In the genomic region with DNA sequence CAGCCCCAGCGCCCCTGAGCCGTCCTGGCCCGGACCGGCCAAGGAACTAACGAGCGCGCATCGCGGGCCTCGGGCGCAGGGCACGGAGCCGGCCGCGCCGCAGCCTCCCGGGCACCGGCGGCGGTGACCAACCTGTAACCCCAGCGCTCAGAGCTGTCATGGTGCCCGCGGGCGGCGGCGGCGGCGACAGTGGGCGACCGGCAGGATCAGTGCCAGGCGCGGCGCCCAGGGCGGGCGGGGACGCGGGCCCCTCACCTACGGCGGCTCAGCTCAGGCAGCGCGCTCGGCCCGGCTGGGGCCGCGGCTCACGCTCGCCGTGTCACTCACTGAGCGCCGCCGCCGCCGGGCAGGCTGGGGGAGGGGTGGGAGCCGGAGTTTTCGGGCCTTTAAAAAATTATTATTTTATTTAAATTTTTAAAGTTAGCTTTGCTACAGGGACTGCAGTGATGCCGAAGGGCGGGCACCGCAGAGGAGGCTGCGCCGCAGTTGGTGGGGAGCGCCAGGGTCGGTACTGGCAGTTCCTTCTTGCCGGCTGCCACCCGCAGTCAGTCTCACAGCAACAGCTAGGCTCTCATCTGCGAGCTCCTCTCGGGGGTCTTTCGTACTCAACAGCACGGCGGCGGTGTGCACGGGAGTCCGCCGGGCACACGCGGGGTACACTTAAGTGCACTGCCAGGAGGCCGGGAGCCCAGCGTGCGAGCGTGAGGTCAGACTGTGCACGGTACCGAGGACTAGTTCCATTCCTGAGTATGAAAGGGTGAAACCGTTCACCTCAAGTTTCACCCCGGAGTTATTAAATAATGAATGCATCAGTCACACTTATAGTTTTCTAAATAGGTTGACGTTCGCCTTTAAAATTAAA, we compare ENCODE assay signal across 8 cellular contexts. TPM values are rescaled to one million over a fixed set of nuclear protein-coding genes. Genes with fewer than 3 reads are reported as not detected.
DNase-seq lines count a peak whose midpoint lies in the region; ATAC-seq, FAIRE-seq and TF ChIP-seq lines count a peak whose summit lies in the region.

A gene (minus strand): TSS at position 328 of the 862 bp plus-strand sequence. CDS start 17,382 bp downstream, outside the sequence.

- H3K4me3 Mint-ChIP-seq in type B pancreatic cell, result peak within 1 kb of the TSS; percentile 88

- no peaks in the 10 kb centered on the region for H3K9me3 ChIP-seq in H1 (ENCODE audit: insufficient read depth in 2 of 2, low read depth in 1 of 2, low read length in 1 of 2)

- CTCF ChIA-PET in H1 (lab: Charles Lee; ENCODE audit: partially characterized antibody), result no interaction called here

- H3K36me3 ChIP-seq in H1 (ENCODE audit: control insufficient read depth in 2 of 4, insufficient read depth in 4 of 4, low read length in 3 of 4) (no peaks in the 10 kb centered on the region), mesendoderm (ENCODE audit: control insufficient read depth, insufficient read depth, low read length) (no peaks in the 10 kb centered on the region)

- H3K56ac ChIP-seq in H1 (replicated peaks; ENCODE audit: insufficient read length, low read depth, low read length) (no peak within 1 kb of the TSS), mesendoderm (ENCODE audit: low read length) (peak within 1 kb of the TSS; percentile 40)

- H3K18ac ChIP-seq in H1 (ENCODE audit: extremely low read depth, low read length), result no peak within 1 kb of the TSS
- H3K18ac ChIP-seq in mesendoderm (ENCODE audit: low read length), result no peak within 1 kb of the TSS

- no peak within 1 kb of the TSS for H2BK12ac ChIP-seq in H1 (ENCODE audit: low read depth, low read length)

- no peak within 1 kb of the TSS for H3K27ac Mint-ChIP-seq in type B pancreatic cell

- peaks cover 5 to 17% (median 16%) of the 10 kb centered on the region in 4 experiments for H3K27me3 ChIP-seq in H1 (replicated peaks in 1 of 4; ENCODE audit: control insufficient read depth in 3 of 4, extremely low read depth in 1 of 4, insufficient read depth in 3 of 4, low read length in 3 of 4)
- H3K27me3 ChIP-seq in mesendoderm (ENCODE audit: insufficient read depth, low read length, poor library complexity), result peaks cover 9% of the 10 kb centered on the region

- H3K4me3 ChIP-seq in H1 (ENCODE audit: extremely low read depth in 1 of 4, insufficient read depth in 2 of 4, low read depth in 3 of 4, low read length in 4 of 4) (peak within 1 kb of the TSS; percentile 51 to 74 (median 68)), mesendoderm (ENCODE audit: low read length) (peak within 1 kb of the TSS; percentile 18)

- H3K79me2 ChIP-seq in H1 (ENCODE audit: control insufficient read depth in 1 of 2, insufficient read depth in 2 of 2, low read length in 2 of 2), result no peaks in the 10 kb centered on the region
- H3K79me2 ChIP-seq in mesendoderm (ENCODE audit: control insufficient read depth, insufficient read depth, low read length), result no peaks in the 10 kb centered on the region

- no peak within 1 kb of the TSS for H3K14ac ChIP-seq in H1 (ENCODE audit: insufficient read length)

- POLR2A ChIA-PET in H1 (lab: Charles Lee; ENCODE audit: partially characterized antibody), result no interaction called here

- TF ChIP-seq POLR2A in H1 (IDR thresholded peaks at IDR 0.05; ENCODE audit: control extremely low read depth in 1 of 2, low read depth in 2 of 2, low read length in 2 of 2), result no peak

- DNase-seq in NCI-H2227 treated with DMSO at 0.1 percent for 48 hours (lab: John Stamatoyannopoulos, UW) (peak; percentile 37), H1 (ENCODE audit: low read depth in 1 of 2, low spot score in 2 of 2) (peak in 1 of 2 experiments; percentile 68), mesendoderm (peak; percentile 18), type B pancreatic cell (ENCODE audit: extremely low spot score, unreplicated experiment) (peak; percentile 73), DMS114 treated with DMSO at 0.1 percent for 48 hours (lab: John Stamatoyannopoulos, UW; ENCODE audit: unreplicated experiment) (no peak)

- H3K4ac ChIP-seq in H1 (replicated peaks; ENCODE audit: insufficient read length, low read depth, low read length) (no peak within 1 kb of the TSS), mesendoderm (ENCODE audit: low read depth, low read length) (no peak within 1 kb of the TSS)

- FAIRE-seq in H1 (lab: Jason Lieb, UNC), result no peak

- H3K4me2 ChIP-seq in H1 (ENCODE audit: insufficient read depth in 1 of 2, low read depth in 2 of 2, low read length in 2 of 2) (peak within 1 kb of the TSS; percentile 85 to 87), mesendoderm (ENCODE audit: low read length) (peak within 1 kb of the TSS; percentile 71)

- peaks cover 53% of the 10 kb centered on the region for H3K27me3 Mint-ChIP-seq in type B pancreatic cell

- TF ChIP-seq EP300 in H1 (IDR thresholded peaks at IDR 0.05; ENCODE audit: borderline replicate concordance in 1 of 2, low read depth in 2 of 2, low read length in 2 of 2), result no peak

- no peak for TF ChIP-seq RAD21 in H1 (IDR thresholded peaks at IDR 0.05 in 1 of 2, conservative IDR thresholded peaks at IDR 0.05 in 1 of 2; ENCODE audit: low read depth in 2 of 2, low read length in 2 of 2)

- H3K27ac ChIP-seq in H1 (ENCODE audit: low read depth, low read length), result no peak within 1 kb of the TSS
- no peak within 1 kb of the TSS for H3K27ac ChIP-seq in mesendoderm (ENCODE audit: low read depth, low read length)

- H3K79me1 ChIP-seq in H1 (ENCODE audit: low read depth, low read length), result no peaks in the 10 kb centered on the region
- H3K79me1 ChIP-seq in mesendoderm (ENCODE audit: low read length), result no peaks in the 10 kb centered on the region

- H2BK120ac ChIP-seq in H1 (replicated peaks; ENCODE audit: low read depth, low read length), result no peak within 1 kb of the TSS
- no peak within 1 kb of the TSS for H2BK120ac ChIP-seq in mesendoderm (ENCODE audit: low read depth, low read length)

- peak; percentile 58 for ATAC-seq in GM18868 (IDR thresholded peaks at IDR 0.05; ENCODE audit: unreplicated experiment)
- no peak for ATAC-seq in HG03457 (IDR thresholded peaks at IDR 0.05; ENCODE audit: unreplicated experiment)
- ATAC-seq in GM19467 (IDR thresholded peaks at IDR 0.05; ENCODE audit: unreplicated experiment), result no peak

- H2BK15ac ChIP-seq in H1 (ENCODE audit: low read length), result no peak within 1 kb of the TSS
- no peak within 1 kb of the TSS for H2BK15ac ChIP-seq in mesendoderm (replicated peaks; ENCODE audit: low read depth)

- peak within 1 kb of the TSS; percentile 71; the same call in 1 of the 2 replicates for H2AFZ ChIP-seq in H1 (ENCODE audit: low read length)

- TF ChIP-seq CTCF in H1 (IDR thresholded peaks at IDR 0.05; ENCODE audit: control extremely low read depth in 1 of 3, insufficient read depth in 1 of 3, low read depth in 1 of 3, low read length in 3 of 3), result no peak
- no peak for TF ChIP-seq CTCF in type B pancreatic cell (conservative IDR thresholded peaks at IDR 0.05)

- H4K91ac ChIP-seq in H1 (replicated peaks; ENCODE audit: insufficient read length, low read length), result no peak within 1 kb of the TSS

- H4K8ac ChIP-seq in H1 (ENCODE audit: extremely low read depth, insufficient read depth, low read length), result 0 out of 2 replicates have a peak within 1 kb of the TSS, but pooled peaks have one; percentile 51
- H4K8ac ChIP-seq in mesendoderm (ENCODE audit: low read depth, low read length), result no peak within 1 kb of the TSS

- H4K20me1 ChIP-seq in H1 (replicated peaks in 1 of 2; ENCODE audit: control insufficient read depth in 1 of 2, insufficient read depth in 2 of 2, low read length in 2 of 2), result no peaks in the 10 kb centered on the region

- H2AK5ac ChIP-seq in H1 (ENCODE audit: low read depth, low read length) (no peak within 1 kb of the TSS), mesendoderm (ENCODE audit: low read length) (no peak within 1 kb of the TSS)

- H3K23me2 ChIP-seq in H1 (ENCODE audit: low read depth, low read length), result peaks cover 8% of the 10 kb centered on the region; the same call in 1 of the 2 replicates

- no peak within 1 kb of the TSS for H2BK20ac ChIP-seq in H1 (ENCODE audit: low read length)

- no peak within 1 kb of the TSS for H2BK5ac ChIP-seq in H1 (ENCODE audit: low read depth, low read length)
- H2BK5ac ChIP-seq in mesendoderm (ENCODE audit: low read length), result no peak within 1 kb of the TSS

- WGBS in H1 (ENCODE audit: extremely low coverage in 1 of 2, insufficient coverage in 1 of 2, insufficient read length in 1 of 2, insufficient replicate concordance in 2 of 2, low coverage in 1 of 2, low lambda C conversion rate in 2 of 2, missing lambda C conversion rate in 1 of 2), 2 experiments, result 8% methylated on average over 42 of the region's 85 CpGs; no CpG with 5 or more reads in 1 of the 2 experiments
- WGBS in mesendoderm (ENCODE audit: extremely low coverage, insufficient coverage, low lambda C conversion rate), result no CpG with 5 or more reads among the region's 85 CpGs

- H4K5ac ChIP-seq in H1 (ENCODE audit: insufficient read length, low read depth, low read length) (no peak within 1 kb of the TSS), mesendoderm (ENCODE audit: low read length) (no peak within 1 kb of the TSS)

- no peaks in the 10 kb centered on the region for H3K9me3 Mint-ChIP-seq in type B pancreatic cell

- no peaks in the 10 kb centered on the region for H3K4me1 Mint-ChIP-seq in type B pancreatic cell (ENCODE audit: unreplicated experiment)

- H3K9ac ChIP-seq in H1 (replicated peaks in 1 of 4; ENCODE audit: extremely low read depth in 1 of 4, low read depth in 3 of 4, low read length in 3 of 4) (peak within 1 kb of the TSS in 1 of 4 experiments; percentile 40; a peak in 3 of 7 replicates), mesendoderm (ENCODE audit: low read length) (no peak within 1 kb of the TSS)

- H3K23ac ChIP-seq in H1 (ENCODE audit: insufficient read length) (no peak within 1 kb of the TSS), mesendoderm (ENCODE audit: low read length) (peak within 1 kb of the TSS; percentile 20)

- H3K36me3 Mint-ChIP-seq in type B pancreatic cell, result no peaks in the 10 kb centered on the region

- H3K4me1 ChIP-seq in H1 (replicated peaks in 1 of 4; ENCODE audit: control insufficient read depth in 3 of 4, insufficient read depth in 4 of 4, low read length in 3 of 4), result peaks cover 0 to 5% (median 3%) of the 10 kb centered on the region in 4 experiments; a peak in 6 of 7 replicates
- H3K4me1 ChIP-seq in mesendoderm (ENCODE audit: control insufficient read depth, low read depth, low read length), result no peaks in the 10 kb centered on the region

TF ChIP-seq in H1, 55 proteins besides CTCF, POLR2A, EP300 and RAD21 (continues in another document):
- TF ChIP-seq ZNF274 (IDR thresholded peaks at IDR 0.05; ENCODE audit: borderline replicate concordance, extremely low read depth, low read length), result no peak

RNA-seq across cellular contexts. Expression of the gene that starts here (rescaled TPM):
- total RNA-seq in H1 (2021; fragmentation: NEBNext Ultra II Directional; extraction: Animal tissue kit (Norgen Biotek cat#: 25700)), result 0.54 TPM in 2 replicates
- polyA plus RNA-seq in H1 (2011; rRNA removed), result 0.13 and 0.26 TPM in 2 replicates
- polyA plus RNA-seq in H1 (2011; cell fraction: cytosol; rRNA removed), result 0.18 TPM
- polyA plus RNA-seq in H1 (2011; cell fraction: nucleus; rRNA removed), result 0.11 TPM
- polyA plus RNA-seq in H1 (2012, experiment 1 of 2), result 0.21 to 0.41 TPM (median 0.31 TPM) in 4 replicates
- polyA plus RNA-seq in H1 (2012, experiment 2 of 2), result 0.03 TPM
- 2.7 TPM for polyA plus RNA-seq in H1 (2013, experiment 1 of 2)
- 2.0 TPM for polyA plus RNA-seq in H1 (2013, experiment 2 of 2)
- polyA minus RNA-seq in H1 (2011; rRNA and poly(A)+ RNA removed), result 0.44 and 0.73 TPM in 2 replicates
- not detected for polyA minus RNA-seq in H1 (2011; cell fraction: cytosol; rRNA and poly(A)+ RNA removed)
- polyA minus RNA-seq in H1 (2011; cell fraction: nucleus; rRNA and poly(A)+ RNA removed), result 0.40 TPM
- polyA plus RNA-seq in mesendoderm (2013, experiment 1 of 2), result 0.66 TPM
- polyA plus RNA-seq in mesendoderm (2013, experiment 2 of 2), result 0.69 TPM
- total RNA-seq in type B pancreatic cell (ENCODE audit: low replicate concordance), result 0.70 and 1.8 TPM in 2 replicates
